1 cellular context compared by ENCODE assay signal in the genomic region with DNA sequence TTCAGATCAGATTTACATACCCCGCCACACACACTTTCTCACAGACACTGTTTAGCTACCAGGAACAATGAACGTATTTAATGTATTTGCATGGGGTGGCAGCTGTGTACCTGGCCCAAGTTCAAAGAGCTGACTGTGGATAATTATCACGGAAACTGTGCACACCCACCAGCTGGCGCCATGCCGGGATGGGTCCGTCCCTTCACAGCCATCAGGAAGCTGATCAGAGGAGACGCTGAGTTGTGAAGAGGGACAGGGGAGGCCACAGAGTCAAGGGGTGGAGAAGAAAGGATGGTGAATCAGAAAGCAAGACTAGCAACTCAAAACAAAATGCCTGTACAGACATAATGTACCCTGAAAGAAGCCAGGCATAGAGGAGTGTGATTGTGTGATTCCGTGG.
TF ChIP-seq lines count a peak whose summit lies in the region.

No MANE protein-coding gene starts in this region.

TF ChIP-seq in GM23338, 12 proteins besides CTCF, POLR2A, EP300 and RAD21 (continued from another document):
- TF ChIP-seq, protein P1, sequence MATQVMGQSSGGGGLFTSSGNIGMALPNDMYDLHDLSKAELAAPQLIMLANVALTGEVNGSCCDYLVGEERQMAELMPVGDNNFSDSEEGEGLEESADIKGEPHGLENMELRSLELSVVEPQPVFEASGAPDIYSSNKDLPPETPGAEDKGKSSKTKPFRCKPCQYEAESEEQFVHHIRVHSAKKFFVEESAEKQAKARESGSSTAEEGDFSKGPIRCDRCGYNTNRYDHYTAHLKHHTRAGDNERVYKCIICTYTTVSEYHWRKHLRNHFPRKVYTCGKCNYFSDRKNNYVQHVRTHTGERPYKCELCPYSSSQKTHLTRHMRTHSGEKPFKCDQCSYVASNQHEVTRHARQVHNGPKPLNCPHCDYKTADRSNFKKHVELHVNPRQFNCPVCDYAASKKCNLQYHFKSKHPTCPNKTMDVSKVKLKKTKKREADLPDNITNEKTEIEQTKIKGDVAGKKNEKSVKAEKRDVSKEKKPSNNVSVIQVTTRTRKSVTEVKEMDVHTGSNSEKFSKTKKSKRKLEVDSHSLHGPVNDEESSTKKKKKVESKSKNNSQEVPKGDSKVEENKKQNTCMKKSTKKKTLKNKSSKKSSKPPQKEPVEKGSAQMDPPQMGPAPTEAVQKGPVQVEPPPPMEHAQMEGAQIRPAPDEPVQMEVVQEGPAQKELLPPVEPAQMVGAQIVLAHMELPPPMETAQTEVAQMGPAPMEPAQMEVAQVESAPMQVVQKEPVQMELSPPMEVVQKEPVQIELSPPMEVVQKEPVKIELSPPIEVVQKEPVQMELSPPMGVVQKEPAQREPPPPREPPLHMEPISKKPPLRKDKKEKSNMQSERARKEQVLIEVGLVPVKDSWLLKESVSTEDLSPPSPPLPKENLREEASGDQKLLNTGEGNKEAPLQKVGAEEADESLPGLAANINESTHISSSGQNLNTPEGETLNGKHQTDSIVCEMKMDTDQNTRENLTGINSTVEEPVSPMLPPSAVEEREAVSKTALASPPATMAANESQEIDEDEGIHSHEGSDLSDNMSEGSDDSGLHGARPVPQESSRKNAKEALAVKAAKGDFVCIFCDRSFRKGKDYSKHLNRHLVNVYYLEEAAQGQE (IDR thresholded peaks at IDR 0.05; ENCODE audit: unreplicated experiment): no peak
- TF ChIP-seq, protein P2, sequence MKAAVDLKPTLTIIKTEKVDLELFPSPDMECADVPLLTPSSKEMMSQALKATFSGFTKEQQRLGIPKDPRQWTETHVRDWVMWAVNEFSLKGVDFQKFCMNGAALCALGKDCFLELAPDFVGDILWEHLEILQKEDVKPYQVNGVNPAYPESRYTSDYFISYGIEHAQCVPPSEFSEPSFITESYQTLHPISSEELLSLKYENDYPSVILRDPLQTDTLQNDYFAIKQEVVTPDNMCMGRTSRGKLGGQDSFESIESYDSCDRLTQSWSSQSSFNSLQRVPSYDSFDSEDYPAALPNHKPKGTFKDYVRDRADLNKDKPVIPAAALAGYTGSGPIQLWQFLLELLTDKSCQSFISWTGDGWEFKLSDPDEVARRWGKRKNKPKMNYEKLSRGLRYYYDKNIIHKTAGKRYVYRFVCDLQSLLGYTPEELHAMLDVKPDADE (IDR thresholded peaks at IDR 0.05): no peak
